Comparison of ENCODE assay signal across 8 cellular contexts in the genomic region with DNA sequence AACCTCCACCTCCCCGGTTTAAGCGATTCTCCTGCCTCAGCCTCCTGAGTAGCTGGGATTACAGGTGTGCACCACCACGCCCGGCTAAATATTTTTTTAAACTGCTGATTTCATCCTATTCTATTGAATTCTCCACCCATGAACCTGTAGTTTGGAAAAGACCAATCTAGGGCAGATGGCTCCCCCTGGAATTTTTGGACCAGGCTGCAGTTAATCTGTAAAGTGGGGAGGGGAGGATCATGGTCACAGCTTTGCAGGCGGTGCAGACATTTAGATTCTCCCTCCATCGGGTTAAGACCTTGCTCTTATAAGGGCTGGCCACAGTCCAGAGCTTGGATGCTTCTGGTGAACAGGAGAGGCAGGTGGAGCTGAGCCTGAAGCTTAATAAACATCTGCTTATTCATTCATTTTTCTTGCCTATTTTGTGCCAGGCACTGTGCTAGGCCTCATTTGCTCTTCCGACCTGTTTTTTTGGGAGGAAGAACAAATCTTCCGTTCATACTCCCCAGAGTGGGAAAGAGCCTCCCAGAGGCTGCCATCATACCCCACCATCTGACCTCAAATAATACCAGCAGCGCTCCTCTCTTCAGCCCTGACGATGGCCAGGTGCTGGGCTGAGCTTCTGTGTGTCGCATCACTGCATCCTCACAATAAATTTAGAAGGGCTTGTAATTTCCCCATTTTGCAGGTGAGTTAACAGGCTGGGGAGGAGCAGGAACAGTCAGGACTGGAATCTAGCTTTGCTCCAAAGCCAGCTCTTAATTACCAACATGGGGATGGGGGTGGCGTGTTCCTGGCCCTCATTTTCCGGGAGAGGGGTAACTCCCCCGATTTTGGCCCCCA. TPM values are rescaled to one million over a fixed set of nuclear protein-coding genes. Genes with fewer than 3 reads are reported as not detected.
DNase-seq lines count a peak whose midpoint lies in the region; ATAC-seq, FAIRE-seq and TF ChIP-seq lines count a peak whose summit lies in the region.

No MANE protein-coding gene starts in this region.

- DNase-seq in ELF-1 (ENCODE audit: low read depth, low spot score) = peak; percentile 16
- DNase-seq in NCI-H82 (lab: John Stamatoyannopoulos, UW) = peak; percentile 78
- DNase-seq in H1 (ENCODE audit: low read depth in 1 of 2, low spot score in 2 of 2) = no peak
- no peak for DNase-seq in NCI-H1694 treated with DMSO at 0.1 percent for 48 hours (lab: John Stamatoyannopoulos, UW)

- no peak overlapping the region for H2BK15ac ChIP-seq in H1 (ENCODE audit: low read length)

- peaks cover 7 to 13% (median 11%) of the 10 kb centered on the region in 4 experiments for H3K36me3 ChIP-seq in H1 (ENCODE audit: control insufficient read depth in 2 of 4, insufficient read depth in 4 of 4, low read length in 3 of 4)
- no peaks in the 10 kb centered on the region for H3K36me3 ChIP-seq in parathyroid adenoma (ENCODE audit: control insufficient read depth, insufficient read depth, low read length)

- POLR2A ChIA-PET in H1 (lab: Charles Lee; ENCODE audit: partially characterized antibody) = interaction anchor here (0.6 to 9.2 kb wide), 21 partner anchors 8 to 554 kb away, joined by 3 to 96 read pairs (median 4); partner anchors contain the start of genes FIZ1, NAT14, ZNF628 and ZNF784

- H2BK20ac ChIP-seq in H1 (ENCODE audit: low read length) = no peak overlapping the region

- H4K5ac ChIP-seq in H1 (ENCODE audit: insufficient read length, low read depth, low read length) = no peak overlapping the region

- H4K8ac ChIP-seq in H1 (ENCODE audit: extremely low read depth, insufficient read depth, low read length) = no peak overlapping the region; the same call in 1 of the 2 replicates

- peak overlapping the region; percentile 87 for H3K18ac ChIP-seq in H1 (ENCODE audit: extremely low read depth, low read length)

- H2BK5ac ChIP-seq in H1 (ENCODE audit: low read depth, low read length) = no peak overlapping the region

- no peak for TF ChIP-seq POLR2A in H1 (IDR thresholded peaks at IDR 0.05; ENCODE audit: control extremely low read depth in 1 of 2, low read depth in 2 of 2, low read length in 2 of 2)

- H3K27ac ChIP-seq in H1 (ENCODE audit: low read depth, low read length) = no peak overlapping the region
- no peak overlapping the region for H3K27ac ChIP-seq in parathyroid adenoma

- WGBS in H1 (ENCODE audit: extremely low coverage in 1 of 2, insufficient coverage in 1 of 2, insufficient read length in 1 of 2, insufficient replicate concordance in 2 of 2, low coverage in 1 of 2, low lambda C conversion rate in 2 of 2, missing lambda C conversion rate in 1 of 2), 2 experiments = 58% methylated on average over 14 of the region's 14 CpGs; no CpG with 5 or more reads in 1 of the 2 experiments

- FAIRE-seq in H1 (lab: Jason Lieb, UNC) = no peak

- TF ChIP-seq CTCF in H1 (IDR thresholded peaks at IDR 0.05; ENCODE audit: control extremely low read depth in 1 of 3, insufficient read depth in 1 of 3, low read depth in 1 of 3, low read length in 3 of 3) = no peak
- TF ChIP-seq CTCF in parathyroid adenoma (IDR thresholded peaks at IDR 0.05) = no peak

- H3K4me3 ChIP-seq in H1 (ENCODE audit: extremely low read depth in 1 of 4, insufficient read depth in 2 of 4, low read depth in 3 of 4, low read length in 4 of 4) (peak overlapping the region; percentile 72 to 85 (median 78)), parathyroid adenoma (ENCODE audit: low read depth, low read length) (peak overlapping the region; percentile 89)

- H3K79me2 ChIP-seq in H1 (ENCODE audit: control insufficient read depth in 1 of 2, insufficient read depth in 2 of 2, low read length in 2 of 2) = peaks cover 4 to 21% of the 10 kb centered on the region in 2 experiments; a peak in 3 of 4 replicates
- H3K79me2 ChIP-seq in parathyroid adenoma = peaks cover 2% of the 10 kb centered on the region

- CTCF ChIA-PET in H1 (lab: Charles Lee; ENCODE audit: partially characterized antibody) = interaction anchor here (0.7 to 6.9 kb wide), 8 partner anchors 10 to 701 kb away, joined by 3 to 56 read pairs (median 4); partner anchors contain the start of gene ZNF865

- peak overlapping the region; percentile 27 for H3K14ac ChIP-seq in H1 (ENCODE audit: insufficient read length)

- H3K27me3 ChIP-seq in H1 (replicated peaks in 1 of 4; ENCODE audit: control insufficient read depth in 3 of 4, extremely low read depth in 1 of 4, insufficient read depth in 3 of 4, low read length in 3 of 4) = no peaks in the 10 kb centered on the region
- H3K27me3 ChIP-seq in parathyroid adenoma (ENCODE audit: control insufficient read depth, insufficient read depth, low read length) = no peaks in the 10 kb centered on the region

- H2AK5ac ChIP-seq in H1 (ENCODE audit: low read depth, low read length) = no peak overlapping the region

- H2BK120ac ChIP-seq in H1 (replicated peaks; ENCODE audit: low read depth, low read length) = no peak overlapping the region

- no peak overlapping the region for H3K23ac ChIP-seq in H1 (ENCODE audit: insufficient read length)

- H3K79me1 ChIP-seq in H1 (ENCODE audit: low read depth, low read length) = peaks cover 14% of the 10 kb centered on the region

- peak overlapping the region in 1 of 4 experiments; percentile 16; a peak in 2 of 7 replicates for H3K9ac ChIP-seq in H1 (replicated peaks in 1 of 4; ENCODE audit: extremely low read depth in 1 of 4, low read depth in 3 of 4, low read length in 3 of 4)
- H3K9ac ChIP-seq in parathyroid adenoma = no peak overlapping the region

- no peak for TF ChIP-seq RAD21 in H1 (IDR thresholded peaks at IDR 0.05 in 1 of 2, conservative IDR thresholded peaks at IDR 0.05 in 1 of 2; ENCODE audit: low read depth in 2 of 2, low read length in 2 of 2)

- H3K56ac ChIP-seq in H1 (replicated peaks; ENCODE audit: insufficient read length, low read depth, low read length) = peak overlapping the region; percentile 80

- no peak overlapping the region for H2BK12ac ChIP-seq in H1 (ENCODE audit: low read depth, low read length)

- TF ChIP-seq EP300 in H1 (IDR thresholded peaks at IDR 0.05; ENCODE audit: borderline replicate concordance in 1 of 2, low read depth in 2 of 2, low read length in 2 of 2) = no peak

- peaks cover 0 to 4% of the 10 kb centered on the region in 2 experiments for H4K20me1 ChIP-seq in H1 (replicated peaks in 1 of 2; ENCODE audit: control insufficient read depth in 1 of 2, insufficient read depth in 2 of 2, low read length in 2 of 2)

- no peaks in the 10 kb centered on the region for H3K9me3 ChIP-seq in H1 (ENCODE audit: insufficient read depth in 2 of 2, low read depth in 1 of 2, low read length in 1 of 2)
- H3K9me3 ChIP-seq in parathyroid adenoma (ENCODE audit: control insufficient read depth, low read length) = no peaks in the 10 kb centered on the region

- H3K4ac ChIP-seq in H1 (replicated peaks; ENCODE audit: insufficient read length, low read depth, low read length) = peak overlapping the region; percentile 74

- peak overlapping the region; percentile 26 for H4K91ac ChIP-seq in H1 (replicated peaks; ENCODE audit: insufficient read length, low read length)

- H3K23me2 ChIP-seq in H1 (ENCODE audit: low read depth, low read length) = peaks cover 26% of the 10 kb centered on the region

- peak overlapping the region; percentile 78 to 81 for H3K4me2 ChIP-seq in H1 (ENCODE audit: insufficient read depth in 1 of 2, low read depth in 2 of 2, low read length in 2 of 2)
- peak overlapping the region; percentile 98 for H3K4me2 ChIP-seq in parathyroid adenoma (ENCODE audit: low read length)

- ATAC-seq in GM18873 (IDR thresholded peaks at IDR 0.05; ENCODE audit: low FRiP score, unreplicated experiment) (no peak), HG02798 (IDR thresholded peaks at IDR 0.05; ENCODE audit: poor library complexity, unreplicated experiment) (no peak), HG03432 (IDR thresholded peaks at IDR 0.05; ENCODE audit: unreplicated experiment) (no peak)

- H2AFZ ChIP-seq in H1 (ENCODE audit: low read length) = no peak overlapping the region
- H2AFZ ChIP-seq in parathyroid adenoma = peak overlapping the region; percentile 85

- H3K4me1 ChIP-seq in H1 (replicated peaks in 1 of 4; ENCODE audit: control insufficient read depth in 3 of 4, insufficient read depth in 4 of 4, low read length in 3 of 4) (peaks cover 0 to 20% (median 10%) of the 10 kb centered on the region in 4 experiments; a peak in 6 of 7 replicates), parathyroid adenoma (peaks cover 18% of the 10 kb centered on the region)

RNA-seq across cellular contexts. Expression of gene CCDC106, which starts 0.9 kb away (rescaled TPM):
- 19.1 and 20.1 TPM in 2 replicates for total RNA-seq in H1 (2021; fragmentation: NEBNext Ultra II Directional; extraction: Animal tissue kit (Norgen Biotek cat#: 25700))
- 12.0 and 19.4 TPM in 2 replicates for polyA plus RNA-seq in H1 (2011; rRNA removed)
- polyA plus RNA-seq in H1 (2011; cell fraction: cytosol; rRNA removed) = 10.8 TPM
- 24.2 TPM for polyA plus RNA-seq in H1 (2011; cell fraction: nucleus; rRNA removed)
- 11.2 to 17.6 TPM (median 16.0 TPM) in 4 replicates for polyA plus RNA-seq in H1 (2012, experiment 1 of 2)
- polyA plus RNA-seq in H1 (2012, experiment 2 of 2) = 17.1 TPM
- polyA plus RNA-seq in H1 (2013, experiment 1 of 2) = 17.2 TPM
- polyA plus RNA-seq in H1 (2013, experiment 2 of 2) = 16.7 TPM
- polyA minus RNA-seq in H1 (2011; rRNA and poly(A)+ RNA removed) = 2.7 TPM in 2 replicates
- polyA minus RNA-seq in H1 (2011; cell fraction: cytosol; rRNA and poly(A)+ RNA removed) = 8.7 TPM
- 5.9 TPM for polyA minus RNA-seq in H1 (2011; cell fraction: nucleus; rRNA and poly(A)+ RNA removed)

RNA-seq across cellular contexts. Expression of gene ZNF581, which starts 3.7 kb away (rescaled TPM):
- 73.0 and 76.0 TPM in 2 replicates for total RNA-seq in H1 (2021; fragmentation: NEBNext Ultra II Directional; extraction: Animal tissue kit (Norgen Biotek cat#: 25700))
- polyA plus RNA-seq in H1 (2011; rRNA removed) = 76.1 and 97.6 TPM in 2 replicates
- 74.2 TPM for polyA plus RNA-seq in H1 (2011; cell fraction: cytosol; rRNA removed)
- polyA plus RNA-seq in H1 (2011; cell fraction: nucleus; rRNA removed) = 78.2 TPM
- polyA plus RNA-seq in H1 (2012, experiment 1 of 2) = 51.9 to 85.8 TPM (median 82.3 TPM) in 4 replicates
- 104 TPM for polyA plus RNA-seq in H1 (2012, experiment 2 of 2)
- 41.3 TPM for polyA plus RNA-seq in H1 (2013, experiment 1 of 2)
- polyA plus RNA-seq in H1 (2013, experiment 2 of 2) = 39.4 TPM
- polyA minus RNA-seq in H1 (2011; rRNA and poly(A)+ RNA removed) = 50.6 and 79.5 TPM in 2 replicates
- polyA minus RNA-seq in H1 (2011; cell fraction: cytosol; rRNA and poly(A)+ RNA removed) = 58.1 TPM
- polyA minus RNA-seq in H1 (2011; cell fraction: nucleus; rRNA and poly(A)+ RNA removed) = 41.2 TPM

RNA-seq across cellular contexts. Expression of gene ZNF580, which starts 6.3 kb away (rescaled TPM):
- total RNA-seq in H1 (2021; fragmentation: NEBNext Ultra II Directional; extraction: Animal tissue kit (Norgen Biotek cat#: 25700)) = 24.6 and 26.3 TPM in 2 replicates
- polyA plus RNA-seq in H1 (2011; rRNA removed) = 12.0 and 25.4 TPM in 2 replicates
- polyA plus RNA-seq in H1 (2011; cell fraction: cytosol; rRNA removed) = 12.6 TPM
- 28.3 TPM for polyA plus RNA-seq in H1 (2011; cell fraction: nucleus; rRNA removed)
- 21.8 to 34.3 TPM (median 31.2 TPM) in 4 replicates for polyA plus RNA-seq in H1 (2012, experiment 1 of 2)
- polyA plus RNA-seq in H1 (2012, experiment 2 of 2) = 20.7 TPM
- polyA plus RNA-seq in H1 (2013, experiment 1 of 2) = 18.6 TPM
- 17.5 TPM for polyA plus RNA-seq in H1 (2013, experiment 2 of 2)
- 3.1 and 4.8 TPM in 2 replicates for polyA minus RNA-seq in H1 (2011; rRNA and poly(A)+ RNA removed)
- polyA minus RNA-seq in H1 (2011; cell fraction: cytosol; rRNA and poly(A)+ RNA removed) = 17.8 TPM
- 13.0 TPM for polyA minus RNA-seq in H1 (2011; cell fraction: nucleus; rRNA and poly(A)+ RNA removed)

RNA-seq across cellular contexts. Expression of gene U2AF2, which starts 7.7 kb away (rescaled TPM):
- 252 and 269 TPM in 2 replicates for total RNA-seq in H1 (2021; fragmentation: NEBNext Ultra II Directional; extraction: Animal tissue kit (Norgen Biotek cat#: 25700))
- 162 and 297 TPM in 2 replicates for polyA plus RNA-seq in H1 (2011; rRNA removed)
- polyA plus RNA-seq in H1 (2011; cell fraction: cytosol; rRNA removed) = 279 TPM
- polyA plus RNA-seq in H1 (2011; cell fraction: nucleus; rRNA removed) = 769 TPM
- 233 to 309 TPM (median 276 TPM) in 4 replicates for polyA plus RNA-seq in H1 (2012, experiment 1 of 2)
- 266 TPM for polyA plus RNA-seq in H1 (2012, experiment 2 of 2)
- 137 TPM for polyA plus RNA-seq in H1 (2013, experiment 1 of 2)
- 126 TPM for polyA plus RNA-seq in H1 (2013, experiment 2 of 2)
- polyA minus RNA-seq in H1 (2011; rRNA and poly(A)+ RNA removed) = 135 TPM in 2 replicates
- polyA minus RNA-seq in H1 (2011; cell fraction: cytosol; rRNA and poly(A)+ RNA removed) = 185 TPM
- 146 TPM for polyA minus RNA-seq in H1 (2011; cell fraction: nucleus; rRNA and poly(A)+ RNA removed)

RNA-seq across cellular contexts. Expression of gene ZNF784, which starts 22.7 kb away (rescaled TPM):
- 8.0 and 8.6 TPM in 2 replicates for total RNA-seq in H1 (2021; fragmentation: NEBNext Ultra II Directional; extraction: Animal tissue kit (Norgen Biotek cat#: 25700))
- 6.5 and 9.8 TPM in 2 replicates for polyA plus RNA-seq in H1 (2011; rRNA removed)
- 7.1 TPM for polyA plus RNA-seq in H1 (2011; cell fraction: cytosol; rRNA removed)
- polyA plus RNA-seq in H1 (2011; cell fraction: nucleus; rRNA removed) = 25.5 TPM
- polyA plus RNA-seq in H1 (2012, experiment 1 of 2) = 7.0 to 11.1 TPM (median 10.1 TPM) in 4 replicates
- polyA plus RNA-seq in H1 (2012, experiment 2 of 2) = 8.3 TPM
- polyA plus RNA-seq in H1 (2013, experiment 1 of 2) = 3.9 TPM
- polyA plus RNA-seq in H1 (2013, experiment 2 of 2) = 3.9 TPM
- 5.2 and 8.4 TPM in 2 replicates for polyA minus RNA-seq in H1 (2011; rRNA and poly(A)+ RNA removed)
- polyA minus RNA-seq in H1 (2011; cell fraction: cytosol; rRNA and poly(A)+ RNA removed) = 5.8 TPM
- polyA minus RNA-seq in H1 (2011; cell fraction: nucleus; rRNA and poly(A)+ RNA removed) = 8.9 TPM

Comparison
In these comparisons a context has a peak if more than half of its experiments do, and no peak if none do; other contexts are left out.
1. DNase-seq: peak in ELF-1 (single experiment) and NCI-H82 (single experiment); none in H1 (0 of 2) and NCI-H1694 treated with DMSO at 0.1 percent for 48 hours (single experiment).